ENCODE assay signal across 8 cellular contexts in genomic region chr1:193569696-193570269, GRCh38.
A peak's percentile ranks its signal among the peaks of the same experiment; 100 is the strongest.
DNase-seq lines count a peak whose midpoint lies in the region; ATAC-seq and TF ChIP-seq lines count a peak whose summit lies in the region.

No MANE protein-coding gene starts in this region.

- peaks cover 43% of the 10 kb centered on the region for H3K36me3 Mint-ChIP-seq in activated CD8-positive, alpha-beta T cell treated with anti-CD3 and anti-CD28 coated beads, Interleukin-2, amount 10 ng/mL, durations not matched to agents 7 days and 5 days (ENCODE audit: low read depth)
- peaks cover 2% of the 10 kb centered on the region for H3K36me3 Mint-ChIP-seq in memory B cell

- DNase-seq in EL: peak; percentile 71
- DNase-seq in activated CD8-positive, alpha-beta T cell treated with anti-CD3 and anti-CD28 coated beads, Interleukin-2, amount 10 ng/mL, durations not matched to agents 7 days and 5 days: peak; percentile 46
- DNase-seq in memory B cell (ENCODE audit: low spot score in 2 of 2): no peak
- no peak for DNase-seq in retina
- DNase-seq in body of pancreas: no peak
- DNase-seq in AG08395 (ENCODE audit: low spot score): no peak

- H3K9me3 ChIP-seq in body of pancreas: no peaks in the 10 kb centered on the region

- H3K27ac Mint-ChIP-seq in activated CD8-positive, alpha-beta T cell treated with anti-CD3 and anti-CD28 coated beads, Interleukin-2, amount 10 ng/mL, durations not matched to agents 7 days and 5 days: peak overlapping the region; percentile 71
- peak overlapping the region; percentile 73 for H3K27ac Mint-ChIP-seq in memory B cell

- H3K36me3 ChIP-seq in body of pancreas (replicated peaks in 1 of 2; ENCODE audit: insufficient read depth in 1 of 2, low read depth in 2 of 2): no peaks in the 10 kb centered on the region

- no peak overlapping the region for H3K4me3 Mint-ChIP-seq in activated CD8-positive, alpha-beta T cell treated with anti-CD3 and anti-CD28 coated beads, Interleukin-2, amount 10 ng/mL, durations not matched to agents 7 days and 5 days
- H3K4me3 Mint-ChIP-seq in memory B cell: peak overlapping the region; percentile 22

- H3K27ac ChIP-seq in body of pancreas: no peak overlapping the region

- TF ChIP-seq CTCF in body of pancreas (IDR thresholded peaks at IDR 0.05): no peak

- peak; percentile 64 for ATAC-seq in HG02798 (IDR thresholded peaks at IDR 0.05; ENCODE audit: poor library complexity, unreplicated experiment)
- peak; percentile 92 for ATAC-seq in activated CD8-positive, alpha-beta T cell treated with anti-CD3 and anti-CD28 coated beads, Interleukin-2, amount 10 ng/mL, durations not matched to agents 7 days and 5 days
- peak; percentile 48 for ATAC-seq in memory B cell (ENCODE audit: low read depth)
- ATAC-seq in GM21576 (IDR thresholded peaks at IDR 0.05; ENCODE audit: unreplicated experiment): no peak
- ATAC-seq in body of pancreas: no peak

- H3K27me3 ChIP-seq in body of pancreas: no peaks in the 10 kb centered on the region

- H3K4me3 ChIP-seq in body of pancreas: no peak overlapping the region

- H3K9me3 Mint-ChIP-seq in activated CD8-positive, alpha-beta T cell treated with anti-CD3 and anti-CD28 coated beads, Interleukin-2, amount 10 ng/mL, durations not matched to agents 7 days and 5 days (ENCODE audit: insufficient read depth): peaks cover 28% of the 10 kb centered on the region
- peaks cover 3% of the 10 kb centered on the region for H3K9me3 Mint-ChIP-seq in memory B cell

- no peak for TF ChIP-seq POLR2A in body of pancreas (IDR thresholded peaks at IDR 0.05)

- no peaks in the 10 kb centered on the region for H3K4me1 ChIP-seq in body of pancreas

- POLR2A ChIA-PET in activated CD8-positive, alpha-beta T cell treated with anti-CD3 and anti-CD28 coated beads, Interleukin-2, amount 10 ng/mL, durations not matched to agents 7 days and 5 days (lab: Charles Lee): no interaction called here

- intact Hi-C loops in body of pancreas (cut with DNase I): no loop called here

- CTCF ChIA-PET in activated CD8-positive, alpha-beta T cell treated with anti-CD3 and anti-CD28 coated beads, Interleukin-2, amount 10 ng/mL, durations not matched to agents 7 days and 5 days (lab: Charles Lee): interaction anchor here (1.3 kb wide), 1 partner anchor 28 kb away, joined by 3 read pairs; no protein-coding TSS in a partner anchor

- H3K4me1 Mint-ChIP-seq in activated CD8-positive, alpha-beta T cell treated with anti-CD3 and anti-CD28 coated beads, Interleukin-2, amount 10 ng/mL, durations not matched to agents 7 days and 5 days (ENCODE audit: low read depth): peaks cover 25% of the 10 kb centered on the region
- H3K4me1 Mint-ChIP-seq in memory B cell: peaks cover 21% of the 10 kb centered on the region

- H3K27me3 Mint-ChIP-seq in activated CD8-positive, alpha-beta T cell treated with anti-CD3 and anti-CD28 coated beads, Interleukin-2, amount 10 ng/mL, durations not matched to agents 7 days and 5 days (ENCODE audit: low read depth): no peaks in the 10 kb centered on the region
- H3K27me3 Mint-ChIP-seq in memory B cell: no peaks in the 10 kb centered on the region

Comparison
In these comparisons a context has a peak if more than half of its experiments do, and no peak if none do; other contexts are left out.
1. DNase-seq: peak in EL (single experiment) and activated CD8-positive, alpha-beta T cell treated with anti-CD3 and anti-CD28 coated beads, Interleukin-2, amount 10 ng/mL, durations not matched to agents 7 days and 5 days (single experiment); none in memory B cell (0 of 2), retina (single experiment), body of pancreas (0 of 4) and AG08395 (single experiment).
2. ATAC-seq: peak in HG02798 (single experiment), activated CD8-positive, alpha-beta T cell treated with anti-CD3 and anti-CD28 coated beads, Interleukin-2, amount 10 ng/mL, durations not matched to agents 7 days and 5 days (single experiment) and memory B cell (single experiment); none in GM21576 (single experiment) and body of pancreas (single experiment).